In genomic region chr3:20692675-20693074, GRCh38 we compare ENCODE assay signal across 31 cellular contexts.
"Had no signal": no experiment of that assay in that cellular context is flagged by ENCODE, and none has a peak within 500 bp of the region (broad histone marks: within the 10 kb centered on the region; RNA-seq: fewer than 3 reads in every experiment).

No MANE protein-coding gene starts in this region.

- H3K36me3 ChIP-seq: ascending aorta, cardiac muscle cell had no signal

- H3K9me3 ChIP-seq: ascending aorta had no signal

- DNase-seq: activated B cell treated with CpG ODN at 0.5 μM for 24 hours; activated CD4-positive, alpha-beta memory T cell treated with anti-CD3 and anti-CD28 coated beads for 36 hours; activated CD4-positive, alpha-beta T cell treated with anti-CD3 and anti-CD28 coated beads for 4 hours; activated CD4-positive, alpha-beta T cell treated with anti-CD3 and anti-CD28 coated beads, Interleukin-2, amount 10 ng/mL, durations not matched to agents 24 days and 14 days; activated CD4-positive, alpha-beta T cell treated with anti-CD3 and anti-CD28 coated beads, Interleukin-2, amount 50 U/mL, for 1 hour; activated CD4-positive, alpha-beta T cell treated with anti-CD3 and anti-CD28 coated beads, Interleukin-2, amount 50 U/mL, for 4 hours; activated CD4-positive, CD25-positive, alpha-beta regulatory T cell treated with anti-CD3 and anti-CD28 coated beads, Interleukin-2, amount 50 U/mL, for 72 hours; activated CD8-positive, alpha-beta memory T cell treated with anti-CD3 and anti-CD28 coated beads, Interleukin-2, amount 50 U/mL, for 4 hours; activated CD8-positive, alpha-beta T cell treated with anti-CD3 and anti-CD28 coated beads for 36 hours; activated effector memory CD4-positive, alpha-beta T cell treated with anti-CD3 and anti-CD28 coated beads, Interleukin-2, amount 50 U/mL, for 16 hours; activated naive CD4-positive, alpha-beta T cell treated with anti-CD3 and anti-CD28 coated beads, Interleukin-2, amount 10 ng/mL, durations not matched to agents 7 days and 5 days; activated naive CD4-positive, alpha-beta T cell treated with Interleukin-2 at 50 U/mL for 16 hours; activated naive CD8-positive, alpha-beta T cell treated with anti-CD3 and anti-CD28 coated beads, Interleukin-2, amount 10 ng/mL, durations not matched to agents 7 days and 5 days; activated naive CD8-positive, alpha-beta T cell treated with anti-CD3 and anti-CD28 coated beads, Interleukin-2, amount 50 U/mL, for 24 hours; activated T-cell treated with anti-CD3 and anti-CD28 coated beads for 4 hours; activated T-cell treated with anti-CD3 and anti-CD28 coated beads, Interleukin-2, amount 50 U/mL, for 1 hour; activated T-cell treated with anti-CD3 and anti-CD28 coated beads, Interleukin-2, amount 50 U/mL, for 4 hours; activated T-cell treated with anti-CD3 and anti-CD28 coated beads, Interleukin-2, amount 50 U/mL, for 72 hours; amygdala; anterior cingulate cortex; caudate nucleus; cerebellar nuclear complex; T-helper 1 cell; T-helper 2 cell; T-helper 9 cell had no signal

- H3K4me1 ChIP-seq: ascending aorta had no signal

- H3K27ac ChIP-seq: ascending aorta, cardiac muscle cell, VCaP had no signal

- H3K4me3 ChIP-seq: ascending aorta, cardiac muscle cell had no signal

- H3K27me3 ChIP-seq: ascending aorta, cardiac muscle cell had no signal

- FAIRE-seq: bronchial epithelial cell, TTC549 had no signal

- ATAC-seq: activated CD8-positive, alpha-beta T cell treated with anti-CD3 and anti-CD28 coated beads for 36 hours; activated naive CD8-positive, alpha-beta T cell treated with anti-CD3 and anti-CD28 coated beads, Interleukin-2, amount 50 U/mL, for 24 hours; activated T-cell treated with anti-CD3 and anti-CD28 coated beads, Interleukin-2, amount 50 U/mL, for 4 hours; activated T-cell treated with anti-CD3 and anti-CD28 coated beads, Interleukin-2, amount 50 U/mL, for 72 hours; activated T-helper 17 cell treated with anti-CD3 and anti-CD28 coated beads, Interleukin-2, amount 50 U/mL, for 72 hours had no signal
